Comparison of ENCODE assay signal across 8 cellular contexts in the genomic region with DNA sequence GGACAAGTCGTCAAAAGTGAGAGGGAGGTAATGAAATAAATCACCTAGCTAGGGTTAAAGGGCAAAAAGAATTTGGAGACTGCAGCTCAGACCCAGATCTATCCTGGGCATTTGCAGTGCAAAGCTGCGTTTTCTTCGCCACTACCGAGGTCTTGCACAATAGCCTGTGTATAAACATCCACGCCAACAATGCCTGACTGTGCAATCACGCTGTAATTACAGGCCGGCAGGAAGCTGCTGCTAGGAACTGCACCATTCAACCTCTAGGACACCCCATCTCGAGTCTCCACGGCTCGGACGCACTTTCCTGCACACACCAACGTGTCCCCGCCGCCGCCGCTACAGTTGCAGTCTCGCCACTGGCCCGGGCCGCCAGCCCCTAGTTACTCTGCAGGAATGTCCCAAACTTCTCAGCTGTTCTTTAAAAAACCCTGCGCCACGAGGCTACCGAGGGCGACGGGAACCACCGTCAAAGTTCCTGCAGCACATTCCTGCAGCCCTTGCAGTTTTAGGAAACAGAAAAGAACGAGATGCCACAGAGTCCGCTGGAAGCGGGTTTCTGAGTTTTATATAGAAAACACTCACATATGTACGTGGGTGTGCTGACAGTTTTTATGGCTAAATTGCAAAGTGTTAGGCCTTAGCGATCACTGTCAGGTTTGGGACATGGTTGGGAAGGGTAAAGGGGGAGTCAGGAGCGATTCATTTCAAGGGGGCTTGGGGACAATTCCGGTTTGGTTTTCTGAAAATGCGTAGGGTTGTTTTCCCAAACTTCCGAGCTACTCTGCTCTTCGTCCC.
A peak's percentile ranks its signal among the peaks of the same experiment; 100 is the strongest.
DNase-seq lines count a peak whose midpoint lies in the region; ATAC-seq, FAIRE-seq and TF ChIP-seq lines count a peak whose summit lies in the region.

No MANE protein-coding gene starts in this region.

- H3K9me3 ChIP-seq in SJSA1 (replicated peaks): no peaks in the 10 kb centered on the region

- peak; percentile 91 for FAIRE-seq in urothelium cell line (lab: Jason Lieb, UNC)

- H3K27me3 ChIP-seq in SJSA1 (replicated peaks): no peaks in the 10 kb centered on the region

- H3K9me3 Mint-ChIP-seq in activated naive CD4-positive, alpha-beta T cell treated with anti-CD3 and anti-CD28 coated beads, Interleukin-2, amount 50 U/mL, for 72 hours: no peaks in the 10 kb centered on the region
- H3K9me3 Mint-ChIP-seq in glutamatergic neuron (ENCODE audit: unreplicated experiment): peaks cover 8% of the 10 kb centered on the region

- H3K27ac ChIP-seq in SJSA1: peak overlapping the region; percentile 69

- H3K4me3 Mint-ChIP-seq in glutamatergic neuron (ENCODE audit: unreplicated experiment): peak overlapping the region; percentile 85

- ATAC-seq in HG03439 (IDR thresholded peaks at IDR 0.05; ENCODE audit: unreplicated experiment) (peak; percentile 33), omental fat pad (ENCODE audit: low FRiP score) (peak; percentile 70), HG03280 (IDR thresholded peaks at IDR 0.05; ENCODE audit: unreplicated experiment) (no peak)
- peak; percentile 46 to 67 for ATAC-seq in activated naive CD4-positive, alpha-beta T cell treated with anti-CD3 and anti-CD28 coated beads, Interleukin-2, amount 50 U/mL, for 72 hours

- peak overlapping the region; percentile 85 for H3K4me3 ChIP-seq in SJSA1

- peaks cover 20 to 27% of the 10 kb centered on the region in 2 donors for H3K36me3 Mint-ChIP-seq in activated naive CD4-positive, alpha-beta T cell treated with anti-CD3 and anti-CD28 coated beads, Interleukin-2, amount 50 U/mL, for 72 hours
- no peaks in the 10 kb centered on the region for H3K36me3 Mint-ChIP-seq in glutamatergic neuron (ENCODE audit: unreplicated experiment)

- H3K27ac Mint-ChIP-seq in activated naive CD4-positive, alpha-beta T cell treated with anti-CD3 and anti-CD28 coated beads, Interleukin-2, amount 50 U/mL, for 72 hours: peak overlapping the region; percentile 94 to 97
- peak overlapping the region; percentile 66 for H3K27ac Mint-ChIP-seq in glutamatergic neuron (ENCODE audit: unreplicated experiment)

- H3K4me1 ChIP-seq in SJSA1 (replicated peaks): peaks cover 61% of the 10 kb centered on the region

- peaks cover 7% of the 10 kb centered on the region; the same call in 1 of the 2 replicates for H3K36me3 ChIP-seq in SJSA1

- peaks cover 10% of the 10 kb centered on the region for H3K27me3 Mint-ChIP-seq in glutamatergic neuron (ENCODE audit: unreplicated experiment)

- H3K4me1 Mint-ChIP-seq in glutamatergic neuron (ENCODE audit: low read depth, unreplicated experiment): peaks cover 37% of the 10 kb centered on the region

- DNase-seq in ELR (ENCODE audit: low read depth) (peak; percentile 95), SJSA1 (ENCODE audit: low read depth in 1 of 2, low spot score in 2 of 2) (peak; percentile 80 to 84), glutamatergic neuron (peak; percentile 49), omental fat pad (ENCODE audit: low spot score) (peak; percentile 54), urothelium cell line (ENCODE audit: low spot score) (peak; percentile 85)
- DNase-seq in activated naive CD4-positive, alpha-beta T cell treated with anti-CD3 and anti-CD28 coated beads, Interleukin-2, amount 50 U/mL, for 72 hours (ENCODE audit: low spot score in 2 of 2): peak; percentile 65 to 72

- no peak for TF ChIP-seq CTCF in glutamatergic neuron (IDR thresholded peaks at IDR 0.05; ENCODE audit: partially characterized antibody, unreplicated experiment)
- TF ChIP-seq CTCF in omental fat pad (IDR thresholded peaks at IDR 0.05): no peak
